ENCODE assay signal across 1 cellular context in the genomic region with DNA sequence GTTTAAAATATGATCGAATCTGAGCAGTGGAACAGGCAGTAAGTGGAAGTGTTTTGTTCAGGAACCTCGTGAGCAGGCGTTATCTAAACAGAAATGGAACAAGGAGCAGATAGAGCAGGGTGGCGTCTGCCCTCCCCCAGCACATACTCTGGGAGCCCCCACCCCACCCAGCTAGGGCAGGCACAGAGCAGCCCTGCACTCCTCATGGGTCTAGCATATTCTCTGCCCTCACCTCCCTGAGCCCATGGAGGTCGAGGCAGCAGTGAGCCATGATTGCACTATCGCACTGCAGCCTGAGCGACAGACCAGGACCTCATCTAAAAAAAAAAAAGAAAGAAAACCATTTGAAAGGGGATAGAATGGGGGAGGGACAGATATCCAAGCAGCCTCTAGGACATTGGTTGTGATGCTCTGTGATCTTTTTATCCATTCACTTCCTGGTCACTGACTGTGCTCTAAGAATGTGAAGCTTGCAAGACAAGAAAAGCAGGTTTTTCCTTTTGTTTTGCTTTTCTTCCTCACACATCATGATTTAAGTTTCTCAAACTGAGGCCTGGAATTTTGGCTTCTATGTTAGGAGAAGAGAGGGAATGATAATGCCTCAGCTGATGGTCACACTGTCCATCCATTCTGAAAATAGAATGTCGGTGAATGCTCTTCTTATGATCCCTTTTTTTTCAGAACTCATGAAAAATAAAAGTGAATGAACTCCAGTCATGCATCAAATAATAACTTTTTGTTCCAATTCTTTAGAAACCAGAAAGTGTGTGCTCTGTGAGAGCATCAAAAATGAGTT.
TF ChIP-seq lines count a peak whose summit lies in the region.

No MANE protein-coding gene starts in this region.

TF ChIP-seq in GM23338, 12 proteins besides CTCF, POLR2A, EP300 and RAD21 (continued from another document):
- TF ChIP-seq JUNB (IDR thresholded peaks at IDR 0.05; ENCODE audit: unreplicated experiment): no peak
- TF ChIP-seq, protein P1, sequence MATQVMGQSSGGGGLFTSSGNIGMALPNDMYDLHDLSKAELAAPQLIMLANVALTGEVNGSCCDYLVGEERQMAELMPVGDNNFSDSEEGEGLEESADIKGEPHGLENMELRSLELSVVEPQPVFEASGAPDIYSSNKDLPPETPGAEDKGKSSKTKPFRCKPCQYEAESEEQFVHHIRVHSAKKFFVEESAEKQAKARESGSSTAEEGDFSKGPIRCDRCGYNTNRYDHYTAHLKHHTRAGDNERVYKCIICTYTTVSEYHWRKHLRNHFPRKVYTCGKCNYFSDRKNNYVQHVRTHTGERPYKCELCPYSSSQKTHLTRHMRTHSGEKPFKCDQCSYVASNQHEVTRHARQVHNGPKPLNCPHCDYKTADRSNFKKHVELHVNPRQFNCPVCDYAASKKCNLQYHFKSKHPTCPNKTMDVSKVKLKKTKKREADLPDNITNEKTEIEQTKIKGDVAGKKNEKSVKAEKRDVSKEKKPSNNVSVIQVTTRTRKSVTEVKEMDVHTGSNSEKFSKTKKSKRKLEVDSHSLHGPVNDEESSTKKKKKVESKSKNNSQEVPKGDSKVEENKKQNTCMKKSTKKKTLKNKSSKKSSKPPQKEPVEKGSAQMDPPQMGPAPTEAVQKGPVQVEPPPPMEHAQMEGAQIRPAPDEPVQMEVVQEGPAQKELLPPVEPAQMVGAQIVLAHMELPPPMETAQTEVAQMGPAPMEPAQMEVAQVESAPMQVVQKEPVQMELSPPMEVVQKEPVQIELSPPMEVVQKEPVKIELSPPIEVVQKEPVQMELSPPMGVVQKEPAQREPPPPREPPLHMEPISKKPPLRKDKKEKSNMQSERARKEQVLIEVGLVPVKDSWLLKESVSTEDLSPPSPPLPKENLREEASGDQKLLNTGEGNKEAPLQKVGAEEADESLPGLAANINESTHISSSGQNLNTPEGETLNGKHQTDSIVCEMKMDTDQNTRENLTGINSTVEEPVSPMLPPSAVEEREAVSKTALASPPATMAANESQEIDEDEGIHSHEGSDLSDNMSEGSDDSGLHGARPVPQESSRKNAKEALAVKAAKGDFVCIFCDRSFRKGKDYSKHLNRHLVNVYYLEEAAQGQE (IDR thresholded peaks at IDR 0.05; ENCODE audit: unreplicated experiment): no peak
- TF ChIP-seq POLR2AphosphoS5 (IDR thresholded peaks at IDR 0.05; ENCODE audit: low read depth): no peak
- TF ChIP-seq ZNF331 (CRISPR knock-in tag; IDR thresholded peaks at IDR 0.05; ENCODE audit: low read depth): no peak
- TF ChIP-seq EZH2phosphoT487 (IDR thresholded peaks at IDR 0.05; ENCODE audit: unreplicated experiment): no peak
- TF ChIP-seq NANOG (IDR thresholded peaks at IDR 0.05; ENCODE audit: borderline replicate concordance): no peak
- no peak for TF ChIP-seq CREB1 (CRISPR knock-in tag; IDR thresholded peaks at IDR 0.05; ENCODE audit: low read depth)
- TF ChIP-seq, protein P2, sequence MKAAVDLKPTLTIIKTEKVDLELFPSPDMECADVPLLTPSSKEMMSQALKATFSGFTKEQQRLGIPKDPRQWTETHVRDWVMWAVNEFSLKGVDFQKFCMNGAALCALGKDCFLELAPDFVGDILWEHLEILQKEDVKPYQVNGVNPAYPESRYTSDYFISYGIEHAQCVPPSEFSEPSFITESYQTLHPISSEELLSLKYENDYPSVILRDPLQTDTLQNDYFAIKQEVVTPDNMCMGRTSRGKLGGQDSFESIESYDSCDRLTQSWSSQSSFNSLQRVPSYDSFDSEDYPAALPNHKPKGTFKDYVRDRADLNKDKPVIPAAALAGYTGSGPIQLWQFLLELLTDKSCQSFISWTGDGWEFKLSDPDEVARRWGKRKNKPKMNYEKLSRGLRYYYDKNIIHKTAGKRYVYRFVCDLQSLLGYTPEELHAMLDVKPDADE (IDR thresholded peaks at IDR 0.05): no peak
- TF ChIP-seq STAT1 (IDR thresholded peaks at IDR 0.05; ENCODE audit: unreplicated experiment): no peak
- no peak for TF ChIP-seq ZNF114 (CRISPR knock-in tag; IDR thresholded peaks at IDR 0.05)
- TF ChIP-seq, protein P3, sequence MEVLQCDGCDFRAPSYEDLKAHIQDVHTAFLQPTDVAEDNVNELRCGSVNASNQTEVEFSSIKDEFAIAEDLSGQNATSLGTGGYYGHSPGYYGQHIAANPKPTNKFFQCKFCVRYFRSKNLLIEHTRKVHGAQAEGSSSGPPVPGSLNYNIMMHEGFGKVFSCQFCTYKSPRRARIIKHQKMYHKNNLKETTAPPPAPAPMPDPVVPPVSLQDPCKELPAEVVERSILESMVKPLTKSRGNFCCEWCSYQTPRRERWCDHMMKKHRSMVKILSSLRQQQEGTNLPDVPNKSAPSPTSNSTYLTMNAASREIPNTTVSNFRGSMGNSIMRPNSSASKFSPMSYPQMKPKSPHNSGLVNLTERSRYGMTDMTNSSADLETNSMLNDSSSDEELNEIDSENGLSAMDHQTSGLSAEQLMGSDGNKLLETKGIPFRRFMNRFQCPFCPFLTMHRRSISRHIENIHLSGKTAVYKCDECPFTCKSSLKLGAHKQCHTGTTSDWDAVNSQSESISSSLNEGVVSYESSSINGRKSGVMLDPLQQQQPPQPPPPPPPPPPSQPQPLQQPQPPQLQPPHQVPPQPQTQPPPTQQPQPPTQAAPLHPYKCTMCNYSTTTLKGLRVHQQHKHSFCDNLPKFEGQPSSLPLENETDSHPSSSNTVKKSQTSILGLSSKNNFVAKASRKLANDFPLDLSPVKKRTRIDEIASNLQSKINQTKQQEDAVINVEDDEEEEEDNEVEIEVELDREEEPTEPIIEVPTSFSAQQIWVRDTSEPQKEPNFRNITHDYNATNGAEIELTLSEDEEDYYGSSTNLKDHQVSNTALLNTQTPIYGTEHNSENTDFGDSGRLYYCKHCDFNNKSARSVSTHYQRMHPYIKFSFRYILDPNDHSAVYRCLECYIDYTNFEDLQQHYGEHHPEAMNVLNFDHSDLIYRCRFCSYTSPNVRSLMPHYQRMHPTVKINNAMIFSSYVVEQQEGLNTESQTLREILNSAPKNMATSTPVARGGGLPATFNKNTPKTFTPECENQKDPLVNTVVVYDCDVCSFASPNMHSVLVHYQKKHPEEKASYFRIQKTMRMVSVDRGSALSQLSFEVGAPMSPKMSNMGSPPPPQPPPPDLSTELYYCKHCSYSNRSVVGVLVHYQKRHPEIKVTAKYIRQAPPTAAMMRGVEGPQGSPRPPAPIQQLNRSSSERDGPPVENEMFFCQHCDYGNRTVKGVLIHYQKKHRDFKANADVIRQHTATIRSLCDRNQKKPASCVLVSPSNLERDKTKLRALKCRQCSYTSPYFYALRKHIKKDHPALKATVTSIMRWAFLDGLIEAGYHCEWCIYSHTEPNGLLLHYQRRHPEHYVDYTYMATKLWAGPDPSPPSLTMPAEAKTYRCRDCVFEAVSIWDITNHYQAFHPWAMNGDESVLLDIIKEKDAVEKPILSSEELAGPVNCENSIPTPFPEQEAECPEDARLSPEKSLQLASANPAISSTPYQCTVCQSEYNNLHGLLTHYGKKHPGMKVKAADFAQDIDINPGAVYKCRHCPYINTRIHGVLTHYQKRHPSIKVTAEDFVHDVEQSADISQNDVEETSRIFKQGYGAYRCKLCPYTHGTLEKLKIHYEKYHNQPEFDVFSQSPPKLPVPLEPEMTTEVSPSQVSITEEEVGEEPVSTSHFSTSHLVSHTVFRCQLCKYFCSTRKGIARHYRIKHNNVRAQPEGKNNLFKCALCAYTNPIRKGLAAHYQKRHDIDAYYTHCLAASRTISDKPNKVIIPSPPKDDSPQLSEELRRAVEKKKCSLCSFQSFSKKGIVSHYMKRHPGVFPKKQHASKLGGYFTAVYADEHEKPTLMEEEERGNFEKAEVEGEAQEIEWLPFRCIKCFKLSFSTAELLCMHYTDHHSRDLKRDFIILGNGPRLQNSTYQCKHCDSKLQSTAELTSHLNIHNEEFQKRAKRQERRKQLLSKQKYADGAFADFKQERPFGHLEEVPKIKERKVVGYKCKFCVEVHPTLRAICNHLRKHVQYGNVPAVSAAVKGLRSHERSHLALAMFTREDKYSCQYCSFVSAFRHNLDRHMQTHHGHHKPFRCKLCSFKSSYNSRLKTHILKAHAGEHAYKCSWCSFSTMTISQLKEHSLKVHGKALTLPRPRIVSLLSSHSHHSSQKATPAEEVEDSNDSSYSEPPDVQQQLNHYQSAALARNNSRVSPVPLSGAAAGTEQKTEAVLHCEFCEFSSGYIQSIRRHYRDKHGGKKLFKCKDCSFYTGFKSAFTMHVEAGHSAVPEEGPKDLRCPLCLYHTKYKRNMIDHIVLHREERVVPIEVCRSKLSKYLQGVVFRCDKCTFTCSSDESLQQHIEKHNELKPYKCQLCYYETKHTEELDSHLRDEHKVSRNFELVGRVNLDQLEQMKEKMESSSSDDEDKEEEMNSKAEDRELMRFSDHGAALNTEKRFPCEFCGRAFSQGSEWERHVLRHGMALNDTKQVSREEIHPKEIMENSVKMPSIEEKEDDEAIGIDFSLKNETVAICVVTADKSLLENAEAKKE (CRISPR knock-in tag; IDR thresholded peaks at IDR 0.05): no peak
